In the genomic region with DNA sequence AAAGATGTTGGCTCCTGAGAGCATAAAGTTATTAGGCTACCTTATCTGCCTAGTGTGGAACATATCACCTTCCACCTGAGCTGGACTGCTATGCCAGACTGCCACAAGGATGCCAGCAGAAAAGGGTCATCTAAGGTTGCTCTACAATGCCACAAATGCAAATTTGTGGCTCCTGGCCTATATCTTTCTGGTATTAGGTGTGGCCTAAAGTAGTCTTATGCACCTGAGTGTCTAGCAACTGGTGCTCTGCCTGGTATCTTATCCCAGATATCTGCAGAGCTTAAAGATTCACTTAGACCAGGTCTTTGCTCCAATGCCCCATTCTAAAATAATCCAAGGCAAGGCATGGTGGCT, we compare ENCODE assay signal across 16 cellular contexts. TPM values are rescaled to one million over a fixed set of nuclear protein-coding genes. Genes with fewer than 3 reads are reported as not detected.
DNase-seq lines count a peak whose midpoint lies in the region; ATAC-seq and TF ChIP-seq lines count a peak whose summit lies in the region.
"Had no signal": no experiment of that assay in that cellular context is flagged by ENCODE, and none has a peak within 500 bp of the region (broad histone marks: within the 10 kb centered on the region; RNA-seq: fewer than 3 reads in every experiment).

No MANE protein-coding gene starts in this region.

- H4K5ac ChIP-seq in H9 (ENCODE audit: insufficient read length, low read depth, low read length): no peak overlapping the region

- no peak overlapping the region for H3K4me3 Mint-ChIP-seq in H9
- H3K4me3 Mint-ChIP-seq in CD4-positive, alpha-beta T cell: no peak overlapping the region
- H3K4me3 Mint-ChIP-seq: CD8-positive, alpha-beta memory T cell had no signal

- no peak overlapping the region for H3K23ac ChIP-seq in H9 (ENCODE audit: insufficient read length, low read depth, low read length)

- CTCF ChIA-PET in CD4-positive, alpha-beta T cell (lab: Charles Lee): no interaction called here

- no peaks in the 10 kb centered on the region for H3K23me2 ChIP-seq in H9 (ENCODE audit: insufficient read length, low read depth, low read length, poor library complexity, severe bottlenecking)

- no peaks in the 10 kb centered on the region for H3K9me3 Mint-ChIP-seq in H9
- H3K9me3 Mint-ChIP-seq in CD4-positive, alpha-beta T cell: no peaks in the 10 kb centered on the region
- H3K9me3 Mint-ChIP-seq: CD8-positive, alpha-beta memory T cell had no signal

- H3K36me3 ChIP-seq in HUES64 (ENCODE audit: insufficient read depth, low read length) (no peaks in the 10 kb centered on the region), body of pancreas (replicated peaks in 1 of 2; ENCODE audit: insufficient read depth in 1 of 2, low read depth in 2 of 2) (no peaks in the 10 kb centered on the region)
- H3K36me3 ChIP-seq: BE2C had no signal

- H3K4me1 ChIP-seq in H9 (ENCODE audit: insufficient read depth, low read length) (peaks cover 3% of the 10 kb centered on the region; the same call in 1 of the 2 replicates), HUES64 (ENCODE audit: insufficient read depth, low read length) (peaks cover 15% of the 10 kb centered on the region), body of pancreas (peaks cover 7% of the 10 kb centered on the region)
- H3K4me1 ChIP-seq: A549, BE2C, Caco-2 had no signal

- H4K8ac ChIP-seq in H9 (replicated peaks; ENCODE audit: insufficient read length, low read depth, low read length): no peak overlapping the region

- no peaks in the 10 kb centered on the region for H3K79me2 ChIP-seq in H9 (ENCODE audit: insufficient read depth, low read length)

- H4K20me1 ChIP-seq in H9 (ENCODE audit: control insufficient read depth, insufficient read depth, insufficient read length): no peaks in the 10 kb centered on the region

- no peak overlapping the region for H3K14ac ChIP-seq in H9 (ENCODE audit: insufficient read depth, low read length)

- peak overlapping the region; percentile 54 for H3K18ac ChIP-seq in H9 (ENCODE audit: insufficient read length, low read depth, low read length)

- H2AFZ ChIP-seq in H9 (ENCODE audit: low read length): no peak overlapping the region

- H3K27me3 Mint-ChIP-seq in H9 (ENCODE audit: low read depth): no peaks in the 10 kb centered on the region
- no peaks in the 10 kb centered on the region for H3K27me3 Mint-ChIP-seq in CD4-positive, alpha-beta T cell
- H3K27me3 Mint-ChIP-seq: CD8-positive, alpha-beta memory T cell had no signal

- H3K9ac ChIP-seq in H9 (ENCODE audit: extremely low read depth, insufficient read length, low read length) (no peak overlapping the region), HUES64 (ENCODE audit: low read depth, low read length) (no peak overlapping the region)

- H3K36me3 Mint-ChIP-seq in H9 (ENCODE audit: insufficient read depth in 1 of 3, low read depth in 3 of 3): peaks cover 0 to 7% (median 0%) of the 10 kb centered on the region in 3 experiments; a peak in 3 of 7 replicates
- peaks cover 33% of the 10 kb centered on the region for H3K36me3 Mint-ChIP-seq in CD4-positive, alpha-beta T cell (ENCODE audit: low read depth)

- no peak overlapping the region for H2BK15ac ChIP-seq in H9 (ENCODE audit: low read depth, low read length)

- H3K79me1 ChIP-seq in H9 (ENCODE audit: insufficient read depth, low read depth, low read length, poor library complexity, severe bottlenecking): no peaks in the 10 kb centered on the region

- TF ChIP-seq CTCF in H9 (conservative IDR thresholded peaks at IDR 0.05): no peak
- TF ChIP-seq CTCF in body of pancreas (IDR thresholded peaks at IDR 0.05): no peak
- TF ChIP-seq CTCF in CD4-positive, alpha-beta T cell (IDR thresholded peaks at IDR 0.05): no peak

- intact Hi-C loops in body of pancreas (cut with DNase I): no loop called here
- intact Hi-C loops in left ventricle myocardium superior (cut with micrococcal nuclease): no loop called here
- intact Hi-C loops in CD4-positive, alpha-beta T cell (cut with DNase I, micrococcal nuclease): no loop called here

- no peak overlapping the region for H2BK20ac ChIP-seq in H9 (ENCODE audit: low read depth, low read length, poor library complexity, severe bottlenecking)

- H3K27ac ChIP-seq in H9 (ENCODE audit: insufficient read length, low read depth, low read length) (peak overlapping the region; percentile 89), HUES64 (ENCODE audit: low read depth, low read length) (peak overlapping the region; percentile 87; the same call in 1 of the 2 replicates), body of pancreas (no peak overlapping the region)
- no peak overlapping the region for H3K27ac ChIP-seq in CD4-positive, alpha-beta T cell (ENCODE audit: low read depth, low read length)
- H3K27ac ChIP-seq: A549, C4-2B had no signal

- no peak overlapping the region for H3T11ph ChIP-seq in H9 (ENCODE audit: low read length)

- H3K27me3 ChIP-seq in H9 (ENCODE audit: insufficient read depth, low read length) (no peaks in the 10 kb centered on the region), HUES64 (ENCODE audit: insufficient read depth, low read length) (no peaks in the 10 kb centered on the region), body of pancreas (no peaks in the 10 kb centered on the region)
- no peaks in the 10 kb centered on the region for H3K27me3 ChIP-seq in CD4-positive, alpha-beta T cell (ENCODE audit: control insufficient read depth, insufficient read depth, low read length)
- H3K27me3 ChIP-seq: BE2C had no signal

- H3K9me3 ChIP-seq in H9 (ENCODE audit: control insufficient read depth, low read depth, low read length) (no peaks in the 10 kb centered on the region), HUES64 (ENCODE audit: insufficient read depth, low read depth, low read length) (no peaks in the 10 kb centered on the region), body of pancreas (no peaks in the 10 kb centered on the region)
- H3K9me3 ChIP-seq in CD4-positive, alpha-beta T cell (ENCODE audit: control insufficient read depth, low read length): no peaks in the 10 kb centered on the region
- H3K9me3 ChIP-seq: A549, BE2C, Caco-2 had no signal

- H3K4me2 ChIP-seq in H9 (ENCODE audit: insufficient read depth, insufficient read length, low read length): no peak overlapping the region
- H3K4me2 ChIP-seq: A549 had no signal

- peak overlapping the region in 1 of 3 experiments; percentile 90; a peak in 1 of 7 replicates for H3K27ac Mint-ChIP-seq in H9
- no peak overlapping the region for H3K27ac Mint-ChIP-seq in CD4-positive, alpha-beta T cell
- H3K27ac Mint-ChIP-seq: CD8-positive, alpha-beta memory T cell had no signal

- no peak overlapping the region for H4K91ac ChIP-seq in H9 (ENCODE audit: insufficient read length, low read depth, low read length)

- peak; percentile 40 for ATAC-seq in body of pancreas
- no peak for ATAC-seq in left ventricle myocardium superior
- ATAC-seq in CD4-positive, alpha-beta T cell (ENCODE audit: poor library complexity): no peak
- ATAC-seq: A549, K562 had no signal

- DNase-seq in H9 (no peak), body of pancreas (no peak), inferior parietal cortex (ENCODE audit: extremely low spot score) (no peak), DMS153 treated with DMSO at 0.1 percent for 48 hours (lab: John Stamatoyannopoulos, UW; ENCODE audit: unreplicated experiment) (no peak), left ventricle myocardium superior (no peak)
- DNase-seq in CD4-positive, alpha-beta T cell: no peak
- DNase-seq: BE2C; Caco-2; CD8-positive, alpha-beta memory T cell; DMS53; H7; Karpas-422 had no signal

- TF ChIP-seq POLR2A in body of pancreas (IDR thresholded peaks at IDR 0.05): no peak

- no peak overlapping the region for H2AK5ac ChIP-seq in H9 (ENCODE audit: insufficient read length, low read length)

- H3K4me3 ChIP-seq in HUES64 (ENCODE audit: low read length) (no peak overlapping the region), body of pancreas (no peak overlapping the region)
- H3K4me3 ChIP-seq: A549, K562 had no signal

- H2BK5ac ChIP-seq in H9 (ENCODE audit: insufficient read length, low read length): no peak overlapping the region

- no peak overlapping the region for H3K56ac ChIP-seq in H9 (ENCODE audit: insufficient read length, low read depth, low read length)

- H2BK12ac ChIP-seq in H9 (ENCODE audit: insufficient read length, low read depth, low read length): no peak overlapping the region

- peaks cover 19 to 29% of the 10 kb centered on the region in 2 experiments for H3K4me1 Mint-ChIP-seq in H9
- no peaks in the 10 kb centered on the region for H3K4me1 Mint-ChIP-seq in CD4-positive, alpha-beta T cell (ENCODE audit: low read depth)
- H3K4me1 Mint-ChIP-seq: CD8-positive, alpha-beta memory T cell had no signal

- H2BK120ac ChIP-seq in H9 (ENCODE audit: low read depth, low read length, poor library complexity, severe bottlenecking): no peak overlapping the region

- POLR2A ChIA-PET in CD4-positive, alpha-beta T cell (lab: Charles Lee): interaction anchor here (0.6 kb wide), 1 partner anchor 400 kb away, joined by 3 read pairs; no protein-coding TSS in a partner anchor

- no peak overlapping the region for H3K4ac ChIP-seq in H9 (ENCODE audit: low read depth, low read length)

RNA-seq across cellular contexts. Expression of gene DTWD2, which starts 34.7 kb away (rescaled TPM):
- 10.1 and 10.8 TPM in 2 replicates for total RNA-seq in H9 (2021)
- 12.3 TPM for polyA plus RNA-seq in HUES64 (2013, experiment 1 of 2)
- polyA plus RNA-seq in HUES64 (2013, experiment 2 of 2): 12.6 TPM
- total RNA-seq in body of pancreas: 10 to 100 TPM in 1 of 2 donors, 1 to 10 TPM in 1; 7.5 to 29.7 TPM
- total RNA-seq in left ventricle myocardium superior: 15.0 TPM
- 1 to 10 TPM; 2.1 to 2.3 TPM for total RNA-seq in CD4-positive, alpha-beta T cell

Comparison
In these comparisons a context has a peak if more than half of its experiments do, and no peak if none do; other contexts are left out.
1. H3K27ac ChIP-seq: peak in H9 (single experiment) and HUES64 (single experiment); none in body of pancreas (0 of 4) and CD4-positive, alpha-beta T cell (single experiment).